Comparison of ENCODE assay signal across 8 cellular contexts in the genomic region with DNA sequence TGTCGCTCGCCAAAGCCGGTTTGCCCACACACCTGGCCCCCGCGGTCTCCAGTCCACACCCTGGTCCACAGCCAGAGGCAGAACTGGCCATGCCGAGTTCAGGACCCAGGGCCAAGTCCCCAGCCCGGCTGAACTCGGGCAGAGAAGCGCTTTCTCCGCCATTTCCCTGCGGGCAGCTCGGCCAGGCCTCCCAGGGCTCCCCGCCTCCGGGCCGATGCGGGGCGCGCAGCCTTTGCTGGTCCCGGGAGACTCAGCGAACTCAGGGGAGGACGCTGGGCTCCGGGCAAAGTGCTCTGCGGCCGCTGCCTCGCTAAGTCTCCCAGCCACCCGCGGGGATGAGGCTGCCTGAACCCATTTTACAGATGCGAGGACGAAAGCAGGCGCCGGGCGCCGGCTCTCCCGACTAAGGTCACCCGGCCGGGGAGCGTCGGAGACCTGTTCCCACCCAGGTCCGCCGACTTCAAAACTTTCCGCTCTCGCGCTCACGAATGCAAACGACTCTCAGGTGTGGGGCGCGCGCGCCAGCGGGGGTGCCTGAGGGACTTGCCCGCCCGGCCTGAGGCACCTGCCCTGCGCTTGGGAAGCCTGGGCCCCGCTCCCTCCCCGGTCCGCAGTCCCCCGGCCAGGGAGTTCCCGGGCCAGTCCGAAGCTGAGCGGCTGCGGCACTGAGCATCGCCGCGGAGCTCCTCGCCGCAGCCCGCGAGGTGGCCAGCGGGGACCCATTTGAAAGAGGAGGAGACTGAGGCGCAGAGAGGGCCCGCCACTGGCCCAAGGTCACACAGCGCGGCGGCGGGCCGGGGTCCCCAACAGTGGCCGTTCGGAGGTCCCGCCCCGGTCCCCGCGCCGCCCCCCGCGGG. TPM values are rescaled to one million over a fixed set of nuclear protein-coding genes. Genes with fewer than 3 reads are reported as not detected.
A peak's percentile ranks its signal among the peaks of the same experiment; 100 is the strongest.
DNase-seq lines count a peak whose midpoint lies in the region; ATAC-seq and TF ChIP-seq lines count a peak whose summit lies in the region.

No MANE protein-coding gene starts in this region.

- DNase-seq in Right ventricle myocardium inferior (ENCODE audit: missing footprints) (no peak), cardiac septum (ENCODE audit: low spot score) (no peak), UCSD-AML1 (lab: John Stamatoyannopoulos, UW; ENCODE audit: unreplicated experiment) (peak; percentile 57), EL (no peak), NCI-H345 treated with DMSO at 0.1 percent for 48 hours (lab: John Stamatoyannopoulos, UW; ENCODE audit: unreplicated experiment) (no peak)

- H3K27ac ChIP-seq in esophagus (ENCODE audit: low read depth in 2 of 2, low read length in 1 of 2) (no peak overlapping the region), neutrophil (peak overlapping the region; percentile 72)

- H3K9me3 ChIP-seq in esophagus (ENCODE audit: control insufficient read depth in 2 of 2, insufficient read depth in 1 of 2, low read depth in 1 of 2, low read length in 1 of 2), result no peaks in the 10 kb centered on the region
- no peaks in the 10 kb centered on the region for H3K9me3 ChIP-seq in neutrophil

- no peak for TF ChIP-seq CTCF in neutrophil (IDR thresholded peaks at IDR 0.05)

- intact Hi-C loops in Right ventricle myocardium inferior (cut with DNase I) (loop anchor here (2.0 kb wide), 1 partner anchor 46 kb away; no protein-coding TSS in a partner anchor), cardiac septum (cut with DNase I) (loop anchor here (5.0 kb wide), 1 partner anchor 51 kb away; no protein-coding TSS in a partner anchor)

- ATAC-seq in Right ventricle myocardium inferior (peak; percentile 17), HG03103 (IDR thresholded peaks at IDR 0.05; ENCODE audit: low read depth, unreplicated experiment) (peak; percentile 33)

- H3K4me3 ChIP-seq in esophagus (ENCODE audit: low read depth in 1 of 2, low read length in 2 of 2) (peak overlapping the region; percentile 48 to 51), neutrophil (ENCODE audit: low read depth in 1 of 2, low read length in 1 of 2) (peak overlapping the region; percentile 72 to 88)

- peaks cover 3 to 12% of the 10 kb centered on the region in 2 donors for H3K4me1 ChIP-seq in esophagus (ENCODE audit: control insufficient read depth in 2 of 2, insufficient read depth in 2 of 2, low read length in 1 of 2)
- H3K4me1 ChIP-seq in neutrophil (ENCODE audit: control insufficient read depth in 1 of 2, insufficient read depth in 1 of 2, low read depth in 1 of 2, low read length in 1 of 2), result peaks cover 40 to 41% of the 10 kb centered on the region in 2 experiments

- H3K36me3 ChIP-seq in esophagus (ENCODE audit: control insufficient read depth in 2 of 2, insufficient read depth in 2 of 2, low read length in 1 of 2) (no peaks in the 10 kb centered on the region), neutrophil (peaks cover 7% of the 10 kb centered on the region)

- 1 to 2% methylated on average over 74 to 85 of the region's 85 CpGs for WGBS in esophagus, 2 donors

- H3K27me3 ChIP-seq in esophagus (ENCODE audit: control insufficient read depth in 1 of 2, insufficient read depth in 2 of 2, low read length in 2 of 2), result peaks cover 0 to 7% of the 10 kb centered on the region in 2 donors
- peaks cover 17% of the 10 kb centered on the region for H3K27me3 ChIP-seq in neutrophil

RNA-seq across cellular contexts. Expression of gene TESC, which starts 0.6 kb away (rescaled TPM):
- total RNA-seq in Right ventricle myocardium inferior (93.9 TPM), cardiac septum (23.7 TPM)
- polyA plus RNA-seq in esophagus, result 1 to 10 TPM in 1 of 2 donors, under 1 TPM in 1; 0.51 to 2.0 TPM
